ENCODE assay signal across 8 cellular contexts in the genomic region with DNA sequence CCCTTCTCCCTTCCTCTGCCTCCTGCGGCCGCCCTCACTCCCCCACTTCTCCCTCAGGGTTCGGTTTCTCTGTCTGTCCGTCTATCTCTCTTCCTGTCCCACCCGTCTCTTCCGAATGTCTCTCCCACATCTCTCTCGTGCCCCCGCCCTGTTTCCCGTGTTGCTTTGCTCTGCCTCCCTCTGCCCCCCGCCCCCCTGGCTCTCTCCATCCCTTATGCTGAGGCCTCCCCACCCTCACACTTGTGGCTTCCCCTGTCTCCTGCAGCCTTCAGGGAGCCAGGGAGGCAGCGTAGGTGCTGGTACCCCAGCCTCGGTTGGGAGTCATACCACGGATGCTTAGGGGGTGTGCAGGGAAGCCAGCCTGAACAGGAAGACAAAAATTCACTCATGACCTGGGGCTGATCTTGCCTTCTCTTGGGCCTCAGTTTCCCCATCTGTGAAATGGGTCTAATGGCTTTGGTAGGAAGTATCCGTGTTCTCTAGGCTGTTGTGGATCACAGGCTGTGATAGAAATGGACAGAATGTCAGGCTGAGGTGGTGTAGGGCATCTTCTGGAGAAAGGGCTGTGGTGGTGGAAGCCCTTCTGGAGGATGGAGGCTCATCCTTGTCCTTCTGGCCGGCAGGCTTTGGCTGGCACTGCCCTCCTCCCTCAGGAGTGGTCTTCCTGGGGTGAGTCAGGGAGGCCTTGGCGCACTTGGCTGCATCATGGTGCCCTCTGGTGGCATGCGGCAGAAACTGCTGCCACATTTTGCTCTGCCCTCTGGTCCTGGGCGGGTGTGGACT. TPM values are rescaled to one million over a fixed set of nuclear protein-coding genes. Genes with fewer than 3 reads are reported as not detected.
DNase-seq lines count a peak whose midpoint lies in the region; ATAC-seq and TF ChIP-seq lines count a peak whose summit lies in the region.

No MANE protein-coding gene starts in this region.

- H3K9ac ChIP-seq in OCI-LY1 (ENCODE audit: low read length): no peak overlapping the region
- no peak overlapping the region for H3K9ac ChIP-seq in neural cell (ENCODE audit: low read length)

- H2AFZ ChIP-seq in OCI-LY1 (ENCODE audit: low read length): no peak overlapping the region
- no peak overlapping the region for H2AFZ ChIP-seq in neural cell (ENCODE audit: low read depth, low read length)

- H3K9me2 ChIP-seq in OCI-LY1 (ENCODE audit: low read depth, low read length): no peaks in the 10 kb centered on the region
- no peaks in the 10 kb centered on the region for H3K9me2 ChIP-seq in neural cell (ENCODE audit: insufficient read depth, low read length)

- peak; percentile 39 to 73 (median 43) for DNase-seq in CD8-positive, alpha-beta memory T cell
- DNase-seq in HS-5 (ENCODE audit: low read depth) (peak; percentile 39), fibroblast of gingiva (ENCODE audit: low read depth) (peak; percentile 62)
- DNase-seq in activated T-cell treated with anti-CD3 and anti-CD28 coated beads, Interleukin-2, amount 50 U/mL, for 1 hour: peak; percentile 67
- peak; percentile 60 to 64 for DNase-seq in stimulated activated naive CD8-positive, alpha-beta T cell treated with anti-CD3 and anti-CD28 coated beads, Interleukin-15, amount 100 ng/mL, for 72 hours

- H3K4me3 ChIP-seq in CD8-positive, alpha-beta memory T cell (ENCODE audit: low read length): no peak overlapping the region
- H3K4me3 ChIP-seq in OCI-LY1 (ENCODE audit: low read depth, low read length, poor library complexity, severe bottlenecking): no peak overlapping the region
- no peak overlapping the region for H3K4me3 ChIP-seq in neural cell (ENCODE audit: low read length)

- H3K9me3 ChIP-seq in CD8-positive, alpha-beta memory T cell (ENCODE audit: low read length): no peaks in the 10 kb centered on the region
- H3K9me3 ChIP-seq in OCI-LY1 (ENCODE audit: low read length) (no peaks in the 10 kb centered on the region), neural cell (ENCODE audit: low read length) (no peaks in the 10 kb centered on the region)

- no peaks in the 10 kb centered on the region for H3F3A ChIP-seq in OCI-LY1 (ENCODE audit: insufficient read depth, low read length)
- H3F3A ChIP-seq in neural cell (ENCODE audit: insufficient read depth, low read length, poor library complexity, severe bottlenecking): no peaks in the 10 kb centered on the region

- no peak for TF ChIP-seq EP300 in neural cell (conservative IDR thresholded peaks at IDR 0.05; ENCODE audit: poor library complexity, severe bottlenecking)

- peaks cover 20 to 24% of the 10 kb centered on the region in 2 donors for H3K27me3 Mint-ChIP-seq in CD8-positive, alpha-beta memory T cell
- peaks cover 17% of the 10 kb centered on the region for H3K27me3 Mint-ChIP-seq in stimulated activated naive CD8-positive, alpha-beta T cell treated with anti-CD3 and anti-CD28 coated beads, Interleukin-15, amount 100 ng/mL, for 72 hours

- no peaks in the 10 kb centered on the region for H3K9me3 Mint-ChIP-seq in CD8-positive, alpha-beta memory T cell
- H3K9me3 Mint-ChIP-seq in stimulated activated naive CD8-positive, alpha-beta T cell treated with anti-CD3 and anti-CD28 coated beads, Interleukin-15, amount 100 ng/mL, for 72 hours: no peaks in the 10 kb centered on the region

- H3K27ac ChIP-seq in CD8-positive, alpha-beta memory T cell (ENCODE audit: low read depth, low read length): no peak overlapping the region
- H3K27ac ChIP-seq in OCI-LY1 (ENCODE audit: low read depth, low read length, poor library complexity, severe bottlenecking) (no peak overlapping the region), neural cell (ENCODE audit: low read length) (no peak overlapping the region)

- no peaks in the 10 kb centered on the region for H3K4me1 ChIP-seq in CD8-positive, alpha-beta memory T cell (ENCODE audit: insufficient read depth, low read length)
- no peaks in the 10 kb centered on the region for H3K4me1 ChIP-seq in OCI-LY1 (ENCODE audit: insufficient read depth, low read length, severe bottlenecking)

- H3K27me3 ChIP-seq in CD8-positive, alpha-beta memory T cell (ENCODE audit: insufficient read depth, low read length, poor library complexity, severe bottlenecking): no peaks in the 10 kb centered on the region
- no peaks in the 10 kb centered on the region for H3K27me3 ChIP-seq in OCI-LY1 (ENCODE audit: insufficient read depth, low read length)
- H3K27me3 ChIP-seq in neural cell (ENCODE audit: insufficient read depth, low read depth, low read length): no peaks in the 10 kb centered on the region

- peaks cover 0 to 3% (median 0%) of the 10 kb centered on the region in 3 donors for H3K36me3 Mint-ChIP-seq in CD8-positive, alpha-beta memory T cell

- no peaks in the 10 kb centered on the region for H3K4me1 Mint-ChIP-seq in CD8-positive, alpha-beta memory T cell
- H3K4me1 Mint-ChIP-seq in stimulated activated naive CD8-positive, alpha-beta T cell treated with anti-CD3 and anti-CD28 coated beads, Interleukin-15, amount 100 ng/mL, for 72 hours: no peaks in the 10 kb centered on the region

- H4K20me1 ChIP-seq in OCI-LY1 (ENCODE audit: insufficient read depth, low read length) (no peaks in the 10 kb centered on the region), neural cell (ENCODE audit: insufficient read depth) (no peaks in the 10 kb centered on the region)

- H3K27ac Mint-ChIP-seq in CD8-positive, alpha-beta memory T cell: peak overlapping the region in 1 of 8 donors; percentile 66
- H3K27ac Mint-ChIP-seq in stimulated activated naive CD8-positive, alpha-beta T cell treated with anti-CD3 and anti-CD28 coated beads, Interleukin-15, amount 100 ng/mL, for 72 hours: no peak overlapping the region

- CTCF ChIA-PET in CD8-positive, alpha-beta memory T cell (lab: Charles Lee): interaction anchor here (0.9 to 2.9 kb wide), 7 partner anchors 22 to 147 kb away, joined by 3 to 26 read pairs (median 3); a partner anchor contains a TSS

- no peak overlapping the region for H3K4me2 ChIP-seq in OCI-LY1 (ENCODE audit: low read length)
- no peak overlapping the region for H3K4me2 ChIP-seq in neural cell (ENCODE audit: low read length)

- peak; percentile 60 for ATAC-seq in stimulated activated naive CD8-positive, alpha-beta T cell treated with anti-CD3 and anti-CD28 coated beads, Interleukin-15, amount 100 ng/mL, for 72 hours
- ATAC-seq in GM18511 (IDR thresholded peaks at IDR 0.05; ENCODE audit: unreplicated experiment): no peak

- no peak overlapping the region for H3K4me3 Mint-ChIP-seq in CD8-positive, alpha-beta memory T cell
- H3K4me3 Mint-ChIP-seq in stimulated activated naive CD8-positive, alpha-beta T cell treated with anti-CD3 and anti-CD28 coated beads, Interleukin-15, amount 100 ng/mL, for 72 hours: no peak overlapping the region

- peak; percentile 96 for TF ChIP-seq RAD21 in neural cell (conservative IDR thresholded peaks at IDR 0.05)

- POLR2A ChIA-PET in CD8-positive, alpha-beta memory T cell (lab: Charles Lee): no interaction called here

- H3K36me3 ChIP-seq in CD8-positive, alpha-beta memory T cell (ENCODE audit: insufficient read depth, low read length): no peaks in the 10 kb centered on the region
- H3K36me3 ChIP-seq in OCI-LY1 (ENCODE audit: insufficient read depth, low read length) (no peaks in the 10 kb centered on the region), neural cell (ENCODE audit: insufficient read depth, low read length) (no peaks in the 10 kb centered on the region)

- TF ChIP-seq CTCF in OCI-LY1 (IDR thresholded peaks at IDR 0.05; ENCODE audit: low read length): peak; percentile 87
- TF ChIP-seq CTCF in neural cell (IDR thresholded peaks at IDR 0.05; ENCODE audit: poor library complexity, severe bottlenecking): peak; percentile 94

- H3K79me2 ChIP-seq in OCI-LY1 (ENCODE audit: insufficient read depth, low read length) (no peaks in the 10 kb centered on the region), neural cell (replicated peaks; ENCODE audit: insufficient read depth, low read length) (no peaks in the 10 kb centered on the region)

TF ChIP-seq in neural cell, 6 proteins besides CTCF, POLR2A, EP300 and RAD21:
- TF ChIP-seq EZH2 (IDR thresholded peaks at IDR 0.05; ENCODE audit: borderline replicate concordance, insufficient read depth, low read length, poor library complexity, severe bottlenecking): no peak
- TF ChIP-seq, protein P1, sequence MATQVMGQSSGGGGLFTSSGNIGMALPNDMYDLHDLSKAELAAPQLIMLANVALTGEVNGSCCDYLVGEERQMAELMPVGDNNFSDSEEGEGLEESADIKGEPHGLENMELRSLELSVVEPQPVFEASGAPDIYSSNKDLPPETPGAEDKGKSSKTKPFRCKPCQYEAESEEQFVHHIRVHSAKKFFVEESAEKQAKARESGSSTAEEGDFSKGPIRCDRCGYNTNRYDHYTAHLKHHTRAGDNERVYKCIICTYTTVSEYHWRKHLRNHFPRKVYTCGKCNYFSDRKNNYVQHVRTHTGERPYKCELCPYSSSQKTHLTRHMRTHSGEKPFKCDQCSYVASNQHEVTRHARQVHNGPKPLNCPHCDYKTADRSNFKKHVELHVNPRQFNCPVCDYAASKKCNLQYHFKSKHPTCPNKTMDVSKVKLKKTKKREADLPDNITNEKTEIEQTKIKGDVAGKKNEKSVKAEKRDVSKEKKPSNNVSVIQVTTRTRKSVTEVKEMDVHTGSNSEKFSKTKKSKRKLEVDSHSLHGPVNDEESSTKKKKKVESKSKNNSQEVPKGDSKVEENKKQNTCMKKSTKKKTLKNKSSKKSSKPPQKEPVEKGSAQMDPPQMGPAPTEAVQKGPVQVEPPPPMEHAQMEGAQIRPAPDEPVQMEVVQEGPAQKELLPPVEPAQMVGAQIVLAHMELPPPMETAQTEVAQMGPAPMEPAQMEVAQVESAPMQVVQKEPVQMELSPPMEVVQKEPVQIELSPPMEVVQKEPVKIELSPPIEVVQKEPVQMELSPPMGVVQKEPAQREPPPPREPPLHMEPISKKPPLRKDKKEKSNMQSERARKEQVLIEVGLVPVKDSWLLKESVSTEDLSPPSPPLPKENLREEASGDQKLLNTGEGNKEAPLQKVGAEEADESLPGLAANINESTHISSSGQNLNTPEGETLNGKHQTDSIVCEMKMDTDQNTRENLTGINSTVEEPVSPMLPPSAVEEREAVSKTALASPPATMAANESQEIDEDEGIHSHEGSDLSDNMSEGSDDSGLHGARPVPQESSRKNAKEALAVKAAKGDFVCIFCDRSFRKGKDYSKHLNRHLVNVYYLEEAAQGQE (IDR thresholded peaks at IDR 0.05; ENCODE audit: borderline replicate concordance): no peak
- TF ChIP-seq SMC3 (conservative IDR thresholded peaks at IDR 0.05; ENCODE audit: poor library complexity): peak; percentile 99
- no peak for TF ChIP-seq POLR2AphosphoS5 (IDR thresholded peaks at IDR 0.05)

RNA-seq across cellular contexts. Expression of a gene that starts 55.5 kb away (rescaled TPM):
- total RNA-seq in CD8-positive, alpha-beta memory T cell: under 1 TPM in 1 of 2 experiments, not detected in 1; 0.11 TPM
- polyA plus RNA-seq in CD8-positive, alpha-beta memory T cell: not detected
- polyA plus RNA-seq in neural cell: 0.59 and 3.2 TPM in 2 replicates
- polyA minus RNA-seq in neural cell: 3.5 and 3.9 TPM in 2 replicates
